28 cellular contexts compared by ENCODE assay signal in genomic region chr16:19033761-19034160, GRCh38. TPM values are rescaled to one million over a fixed set of nuclear protein-coding genes. Genes with fewer than 3 reads are reported as not detected.
"Had no signal": no experiment of that assay in that cellular context is flagged by ENCODE, and none has a peak within 500 bp of the region (broad histone marks: within the 10 kb centered on the region; RNA-seq: fewer than 3 reads in every experiment).

No MANE protein-coding gene starts in this region.

- H3K27me3 Mint-ChIP-seq: progenitor cell of endocrine pancreas had no signal

- H3K36me3 ChIP-seq: neural progenitor cell, ovary, right lobe of liver, sigmoid colon, stomach, thoracic aorta, thyroid gland, vagina had no signal

- DNase-seq: natural killer cell; occipital lobe; ovary; posterior cingulate gyrus; psoas muscle; right cardiac atrium; right lobe of liver; sigmoid colon; small intestine; stimulated activated CD4-positive, alpha-beta T cell treated with anti-CD3 and anti-CD28 coated beads, Interleukin-12 subunit alpha, Interleukin-12 subunit beta, amount 100 ng/mL, for 4 hours; stimulated activated CD4-positive, alpha-beta T cell treated with anti-CD3 and anti-CD28 coated beads, Interleukin-1b, Interleukin-23, amount 100 ng/mL, for 48 hours; stimulated activated CD4-positive, alpha-beta T cell treated with anti-CD3 and anti-CD28 coated beads, Interleukin-4, amount 100 ng/mL, for 1 hour; stimulated activated CD4-positive, alpha-beta T cell treated with anti-CD3 and anti-CD28 coated beads, Interleukin-4, amount 100 ng/mL, for 4 hours; stimulated activated CD8-positive, alpha-beta memory T cell treated with anti-CD3 and anti-CD28 coated beads, Interleukin-4, amount 100 ng/mL, for 48 hours; stimulated activated naive CD4-positive, alpha-beta T cell; stomach; thyroid gland; trophoblast cell; upper lobe of left lung had no signal

- H3K9me3 ChIP-seq: ovary, psoas muscle, right lobe of liver, thoracic aorta, thyroid gland had no signal

- H3K36me3 Mint-ChIP-seq: natural killer cell; stimulated activated memory B cell treated with anti-CD40 and anti-IgM and Interleukin-4, amounts not matched to agents 10 μg/mL and 1 μg/mL and 100 μg/mL, for 72 hours had no signal

- H3K4me1 Mint-ChIP-seq: natural killer cell; nephron; neural progenitor cell; stimulated activated memory B cell treated with anti-CD40 and anti-IgM and Interleukin-4, amounts not matched to agents 10 μg/mL and 1 μg/mL and 100 μg/mL, for 72 hours had no signal

- H3K4me3 Mint-ChIP-seq: natural killer cell; nephron; neural progenitor cell; stimulated activated memory B cell treated with anti-CD40 and anti-IgM and Interleukin-4, amounts not matched to agents 10 μg/mL and 1 μg/mL and 100 μg/mL, for 72 hours; stimulated activated naive CD8-positive, alpha-beta T cell treated with anti-CD3 and anti-CD28 coated beads, Interleukin-15, Interleukin-2, amounts not matched to agents 100 ng/mL and 50 ng/mL, for 24 hours had no signal

- H3K4me3 ChIP-seq: neural progenitor cell, ovary, psoas muscle, right lobe of liver, sigmoid colon, stomach, thoracic aorta, thyroid gland, tibial nerve, upper lobe of left lung, vagina had no signal

- H3K27ac Mint-ChIP-seq: natural killer cell; nephron; neural progenitor cell; progenitor cell of endocrine pancreas; stimulated activated memory B cell treated with anti-CD40 and anti-IgM and Interleukin-4, amounts not matched to agents 10 μg/mL and 1 μg/mL and 100 μg/mL, for 72 hours; stimulated activated naive CD8-positive, alpha-beta T cell treated with anti-CD3 and anti-CD28 coated beads, Interleukin-15, Interleukin-2, amounts not matched to agents 100 ng/mL and 50 ng/mL, for 24 hours had no signal

- H3K27ac ChIP-seq: neural progenitor cell, ovary, parathyroid adenoma, psoas muscle, right lobe of liver, sigmoid colon, stomach, thoracic aorta, thyroid gland, tibial nerve, upper lobe of left lung, vagina had no signal

- H3K4me1 ChIP-seq: neural progenitor cell, parathyroid adenoma, psoas muscle, right lobe of liver, sigmoid colon, stomach, thyroid gland, tibial nerve, upper lobe of left lung, vagina had no signal

- H3K27me3 ChIP-seq: neural progenitor cell, ovary, right lobe of liver, sigmoid colon, stomach, thyroid gland, tibial nerve, upper lobe of left lung, vagina had no signal

RNA-seq across cellular contexts. Expression of gene TMC7, which starts 50.0 kb away (rescaled TPM):
- total RNA-seq: natural killer cell had no signal
